In the genomic region with DNA sequence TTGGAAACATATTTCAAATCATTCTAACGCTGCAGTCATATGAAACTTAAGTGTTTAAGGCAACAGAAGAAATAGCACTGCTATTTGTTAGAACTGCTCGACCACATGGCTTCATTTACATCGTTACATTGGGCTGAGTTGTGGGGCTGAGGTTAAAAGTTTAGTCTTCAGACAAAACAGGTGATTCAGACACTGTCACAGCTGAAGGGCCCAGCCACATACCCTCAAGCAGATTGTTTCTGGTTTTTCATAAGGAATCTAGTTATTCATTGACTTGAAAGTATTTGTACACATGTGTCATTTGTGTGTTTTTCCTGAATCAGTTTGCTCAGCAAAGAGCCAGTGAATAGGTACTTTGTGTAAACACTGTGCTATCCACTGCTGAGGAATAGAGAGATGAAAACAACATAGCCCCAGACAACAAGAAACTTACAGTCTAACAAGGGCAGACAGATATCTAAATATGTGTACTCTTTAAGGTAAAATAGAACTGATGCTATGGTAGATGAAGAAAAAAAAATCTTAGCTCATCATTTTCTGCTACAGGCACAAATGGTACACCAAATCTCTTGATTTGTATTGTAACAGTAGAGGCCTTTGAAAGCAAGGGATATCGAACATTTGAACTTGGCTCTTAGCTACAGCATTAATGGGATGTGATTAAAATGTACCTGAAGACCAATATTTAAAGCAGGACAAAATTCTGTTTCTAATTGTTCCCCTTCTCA, we compare ENCODE assay signal across 1 cellular context.
TF ChIP-seq lines count a peak whose summit lies in the region.

No MANE protein-coding gene starts in this region.

TF ChIP-seq in HepG2, 621 proteins besides CTCF, POLR2A, EP300 and RAD21 (continued from another document):
- TF ChIP-seq, protein P1, sequence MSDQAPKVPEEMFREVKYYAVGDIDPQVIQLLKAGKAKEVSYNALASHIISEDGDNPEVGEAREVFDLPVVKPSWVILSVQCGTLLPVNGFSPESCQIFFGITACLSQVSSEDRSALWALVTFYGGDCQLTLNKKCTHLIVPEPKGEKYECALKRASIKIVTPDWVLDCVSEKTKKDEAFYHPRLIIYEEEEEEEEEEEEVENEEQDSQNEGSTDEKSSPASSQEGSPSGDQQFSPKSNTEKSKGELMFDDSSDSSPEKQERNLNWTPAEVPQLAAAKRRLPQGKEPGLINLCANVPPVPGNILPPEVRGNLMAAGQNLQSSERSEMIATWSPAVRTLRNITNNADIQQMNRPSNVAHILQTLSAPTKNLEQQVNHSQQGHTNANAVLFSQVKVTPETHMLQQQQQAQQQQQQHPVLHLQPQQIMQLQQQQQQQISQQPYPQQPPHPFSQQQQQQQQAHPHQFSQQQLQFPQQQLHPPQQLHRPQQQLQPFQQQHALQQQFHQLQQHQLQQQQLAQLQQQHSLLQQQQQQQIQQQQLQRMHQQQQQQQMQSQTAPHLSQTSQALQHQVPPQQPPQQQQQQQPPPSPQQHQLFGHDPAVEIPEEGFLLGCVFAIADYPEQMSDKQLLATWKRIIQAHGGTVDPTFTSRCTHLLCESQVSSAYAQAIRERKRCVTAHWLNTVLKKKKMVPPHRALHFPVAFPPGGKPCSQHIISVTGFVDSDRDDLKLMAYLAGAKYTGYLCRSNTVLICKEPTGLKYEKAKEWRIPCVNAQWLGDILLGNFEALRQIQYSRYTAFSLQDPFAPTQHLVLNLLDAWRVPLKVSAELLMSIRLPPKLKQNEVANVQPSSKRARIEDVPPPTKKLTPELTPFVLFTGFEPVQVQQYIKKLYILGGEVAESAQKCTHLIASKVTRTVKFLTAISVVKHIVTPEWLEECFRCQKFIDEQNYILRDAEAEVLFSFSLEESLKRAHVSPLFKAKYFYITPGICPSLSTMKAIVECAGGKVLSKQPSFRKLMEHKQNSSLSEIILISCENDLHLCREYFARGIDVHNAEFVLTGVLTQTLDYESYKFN (CRISPR knock-in tag; conservative IDR thresholded peaks at IDR 0.05) = peak; percentile 97
- no peak for TF ChIP-seq SMARCE1 (IDR thresholded peaks at IDR 0.05; ENCODE audit: borderline replicate concordance)
- peak; percentile 52; the same call in 1 of the 2 replicates for TF ChIP-seq HOXA3 (CRISPR knock-in tag; IDR thresholded peaks at IDR 0.05)
- TF ChIP-seq, protein P2, sequence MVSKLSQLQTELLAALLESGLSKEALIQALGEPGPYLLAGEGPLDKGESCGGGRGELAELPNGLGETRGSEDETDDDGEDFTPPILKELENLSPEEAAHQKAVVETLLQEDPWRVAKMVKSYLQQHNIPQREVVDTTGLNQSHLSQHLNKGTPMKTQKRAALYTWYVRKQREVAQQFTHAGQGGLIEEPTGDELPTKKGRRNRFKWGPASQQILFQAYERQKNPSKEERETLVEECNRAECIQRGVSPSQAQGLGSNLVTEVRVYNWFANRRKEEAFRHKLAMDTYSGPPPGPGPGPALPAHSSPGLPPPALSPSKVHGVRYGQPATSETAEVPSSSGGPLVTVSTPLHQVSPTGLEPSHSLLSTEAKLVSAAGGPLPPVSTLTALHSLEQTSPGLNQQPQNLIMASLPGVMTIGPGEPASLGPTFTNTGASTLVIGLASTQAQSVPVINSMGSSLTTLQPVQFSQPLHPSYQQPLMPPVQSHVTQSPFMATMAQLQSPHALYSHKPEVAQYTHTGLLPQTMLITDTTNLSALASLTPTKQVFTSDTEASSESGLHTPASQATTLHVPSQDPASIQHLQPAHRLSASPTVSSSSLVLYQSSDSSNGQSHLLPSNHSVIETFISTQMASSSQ (IDR thresholded peaks at IDR 0.05; ENCODE audit: low read depth) = peak; percentile 99
- TF ChIP-seq, protein P2 (CRISPR knock-in tag; IDR thresholded peaks at IDR 0.05; ENCODE audit: borderline replicate concordance) = peak; percentile 100
- peak; percentile 51; the same call in 1 of the 2 replicates for TF ChIP-seq BHLHE40 (IDR thresholded peaks at IDR 0.05; ENCODE audit: low read length)
- TF ChIP-seq RCOR2 (CRISPR knock-in tag; IDR thresholded peaks at IDR 0.05) = peak; percentile 66
- TF ChIP-seq, protein P3, sequence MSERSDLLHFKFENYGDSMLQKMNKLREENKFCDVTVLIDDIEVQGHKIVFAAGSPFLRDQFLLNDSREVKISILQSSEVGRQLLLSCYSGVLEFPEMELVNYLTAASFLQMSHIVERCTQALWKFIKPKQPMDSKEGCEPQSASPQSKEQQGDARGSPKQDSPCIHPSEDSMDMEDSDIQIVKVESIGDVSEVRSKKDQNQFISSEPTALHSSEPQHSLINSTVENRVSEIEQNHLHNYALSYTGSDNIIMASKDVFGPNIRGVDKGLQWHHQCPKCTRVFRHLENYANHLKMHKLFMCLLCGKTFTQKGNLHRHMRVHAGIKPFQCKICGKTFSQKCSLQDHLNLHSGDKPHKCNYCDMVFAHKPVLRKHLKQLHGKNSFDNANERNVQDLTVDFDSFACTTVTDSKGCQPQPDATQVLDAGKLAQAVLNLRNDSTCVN (CRISPR knock-in tag; IDR thresholded peaks at IDR 0.05; ENCODE audit: borderline replicate concordance) = 0 out of 2 replicates have a peak, but pooled peaks have one; percentile 61
- peak; percentile 21; the same call in 1 of the 2 replicates for TF ChIP-seq SMC3 (IDR thresholded peaks at IDR 0.05; ENCODE audit: low read length)
- TF ChIP-seq HMG20B (CRISPR knock-in tag; conservative IDR thresholded peaks at IDR 0.05) = peak; percentile 81; the same call in 1 of the 2 replicates
- TF ChIP-seq, protein P4, sequence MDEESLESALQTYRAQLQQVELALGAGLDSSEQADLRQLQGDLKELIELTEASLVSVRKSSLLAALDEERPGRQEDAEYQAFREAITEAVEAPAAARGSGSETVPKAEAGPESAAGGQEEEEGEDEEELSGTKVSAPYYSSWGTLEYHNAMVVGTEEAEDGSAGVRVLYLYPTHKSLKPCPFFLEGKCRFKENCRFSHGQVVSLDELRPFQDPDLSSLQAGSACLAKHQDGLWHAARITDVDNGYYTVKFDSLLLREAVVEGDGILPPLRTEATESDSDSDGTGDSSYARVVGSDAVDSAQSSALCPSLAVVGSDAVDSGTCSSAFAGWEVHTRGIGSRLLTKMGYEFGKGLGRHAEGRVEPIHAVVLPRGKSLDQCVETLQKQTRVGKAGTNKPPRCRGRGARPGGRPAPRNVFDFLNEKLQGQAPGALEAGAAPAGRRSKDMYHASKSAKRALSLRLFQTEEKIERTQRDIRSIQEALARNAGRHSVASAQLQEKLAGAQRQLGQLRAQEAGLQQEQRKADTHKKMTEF (CRISPR knock-in tag; IDR thresholded peaks at IDR 0.05) = peak; percentile 91
- 0 out of 2 replicates have a peak, but pooled peaks have one; percentile 58 for TF ChIP-seq MXD4 (CRISPR knock-in tag; IDR thresholded peaks at IDR 0.05)
- peak; percentile 95 for TF ChIP-seq FOXK1 (CRISPR knock-in tag; IDR thresholded peaks at IDR 0.05; ENCODE audit: borderline replicate concordance, low read depth)
- TF ChIP-seq, protein P5, sequence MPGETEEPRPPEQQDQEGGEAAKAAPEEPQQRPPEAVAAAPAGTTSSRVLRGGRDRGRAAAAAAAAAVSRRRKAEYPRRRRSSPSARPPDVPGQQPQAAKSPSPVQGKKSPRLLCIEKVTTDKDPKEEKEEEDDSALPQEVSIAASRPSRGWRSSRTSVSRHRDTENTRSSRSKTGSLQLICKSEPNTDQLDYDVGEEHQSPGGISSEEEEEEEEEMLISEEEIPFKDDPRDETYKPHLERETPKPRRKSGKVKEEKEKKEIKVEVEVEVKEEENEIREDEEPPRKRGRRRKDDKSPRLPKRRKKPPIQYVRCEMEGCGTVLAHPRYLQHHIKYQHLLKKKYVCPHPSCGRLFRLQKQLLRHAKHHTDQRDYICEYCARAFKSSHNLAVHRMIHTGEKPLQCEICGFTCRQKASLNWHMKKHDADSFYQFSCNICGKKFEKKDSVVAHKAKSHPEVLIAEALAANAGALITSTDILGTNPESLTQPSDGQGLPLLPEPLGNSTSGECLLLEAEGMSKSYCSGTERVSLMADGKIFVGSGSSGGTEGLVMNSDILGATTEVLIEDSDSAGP (CRISPR knock-in tag; IDR thresholded peaks at IDR 0.05; ENCODE audit: borderline replicate concordance) = no peak
- no peak for TF ChIP-seq GTF3A (CRISPR knock-in tag; conservative IDR thresholded peaks at IDR 0.05)
- TF ChIP-seq, protein P6, sequence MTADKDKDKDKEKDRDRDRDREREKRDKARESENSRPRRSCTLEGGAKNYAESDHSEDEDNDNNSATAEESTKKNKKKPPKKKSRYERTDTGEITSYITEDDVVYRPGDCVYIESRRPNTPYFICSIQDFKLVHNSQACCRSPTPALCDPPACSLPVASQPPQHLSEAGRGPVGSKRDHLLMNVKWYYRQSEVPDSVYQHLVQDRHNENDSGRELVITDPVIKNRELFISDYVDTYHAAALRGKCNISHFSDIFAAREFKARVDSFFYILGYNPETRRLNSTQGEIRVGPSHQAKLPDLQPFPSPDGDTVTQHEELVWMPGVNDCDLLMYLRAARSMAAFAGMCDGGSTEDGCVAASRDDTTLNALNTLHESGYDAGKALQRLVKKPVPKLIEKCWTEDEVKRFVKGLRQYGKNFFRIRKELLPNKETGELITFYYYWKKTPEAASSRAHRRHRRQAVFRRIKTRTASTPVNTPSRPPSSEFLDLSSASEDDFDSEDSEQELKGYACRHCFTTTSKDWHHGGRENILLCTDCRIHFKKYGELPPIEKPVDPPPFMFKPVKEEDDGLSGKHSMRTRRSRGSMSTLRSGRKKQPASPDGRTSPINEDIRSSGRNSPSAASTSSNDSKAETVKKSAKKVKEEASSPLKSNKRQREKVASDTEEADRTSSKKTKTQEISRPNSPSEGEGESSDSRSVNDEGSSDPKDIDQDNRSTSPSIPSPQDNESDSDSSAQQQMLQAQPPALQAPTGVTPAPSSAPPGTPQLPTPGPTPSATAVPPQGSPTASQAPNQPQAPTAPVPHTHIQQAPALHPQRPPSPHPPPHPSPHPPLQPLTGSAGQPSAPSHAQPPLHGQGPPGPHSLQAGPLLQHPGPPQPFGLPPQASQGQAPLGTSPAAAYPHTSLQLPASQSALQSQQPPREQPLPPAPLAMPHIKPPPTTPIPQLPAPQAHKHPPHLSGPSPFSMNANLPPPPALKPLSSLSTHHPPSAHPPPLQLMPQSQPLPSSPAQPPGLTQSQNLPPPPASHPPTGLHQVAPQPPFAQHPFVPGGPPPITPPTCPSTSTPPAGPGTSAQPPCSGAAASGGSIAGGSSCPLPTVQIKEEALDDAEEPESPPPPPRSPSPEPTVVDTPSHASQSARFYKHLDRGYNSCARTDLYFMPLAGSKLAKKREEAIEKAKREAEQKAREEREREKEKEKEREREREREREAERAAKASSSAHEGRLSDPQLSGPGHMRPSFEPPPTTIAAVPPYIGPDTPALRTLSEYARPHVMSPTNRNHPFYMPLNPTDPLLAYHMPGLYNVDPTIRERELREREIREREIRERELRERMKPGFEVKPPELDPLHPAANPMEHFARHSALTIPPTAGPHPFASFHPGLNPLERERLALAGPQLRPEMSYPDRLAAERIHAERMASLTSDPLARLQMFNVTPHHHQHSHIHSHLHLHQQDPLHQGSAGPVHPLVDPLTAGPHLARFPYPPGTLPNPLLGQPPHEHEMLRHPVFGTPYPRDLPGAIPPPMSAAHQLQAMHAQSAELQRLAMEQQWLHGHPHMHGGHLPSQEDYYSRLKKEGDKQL (CRISPR knock-in tag; IDR thresholded peaks at IDR 0.05; ENCODE audit: low read depth) = peak; percentile 96
- 0 out of 2 replicates have a peak, but pooled peaks have one; percentile 36 for TF ChIP-seq GATAD1 (CRISPR knock-in tag; IDR thresholded peaks at IDR 0.05)
- peak; percentile 25; the same call in 1 of the 2 replicates for TF ChIP-seq NR2C2 (CRISPR knock-in tag; IDR thresholded peaks at IDR 0.05; ENCODE audit: borderline replicate concordance)
- TF ChIP-seq ZSCAN29 (CRISPR knock-in tag; conservative IDR thresholded peaks at IDR 0.05) = 0 out of 2 replicates have a peak, but pooled peaks have one; percentile 59
- TF ChIP-seq U2AF1 (optimal IDR thresholded peaks at IDR 0.05; ENCODE audit: low read depth, low read length) = no peak
- TF ChIP-seq, protein P7, sequence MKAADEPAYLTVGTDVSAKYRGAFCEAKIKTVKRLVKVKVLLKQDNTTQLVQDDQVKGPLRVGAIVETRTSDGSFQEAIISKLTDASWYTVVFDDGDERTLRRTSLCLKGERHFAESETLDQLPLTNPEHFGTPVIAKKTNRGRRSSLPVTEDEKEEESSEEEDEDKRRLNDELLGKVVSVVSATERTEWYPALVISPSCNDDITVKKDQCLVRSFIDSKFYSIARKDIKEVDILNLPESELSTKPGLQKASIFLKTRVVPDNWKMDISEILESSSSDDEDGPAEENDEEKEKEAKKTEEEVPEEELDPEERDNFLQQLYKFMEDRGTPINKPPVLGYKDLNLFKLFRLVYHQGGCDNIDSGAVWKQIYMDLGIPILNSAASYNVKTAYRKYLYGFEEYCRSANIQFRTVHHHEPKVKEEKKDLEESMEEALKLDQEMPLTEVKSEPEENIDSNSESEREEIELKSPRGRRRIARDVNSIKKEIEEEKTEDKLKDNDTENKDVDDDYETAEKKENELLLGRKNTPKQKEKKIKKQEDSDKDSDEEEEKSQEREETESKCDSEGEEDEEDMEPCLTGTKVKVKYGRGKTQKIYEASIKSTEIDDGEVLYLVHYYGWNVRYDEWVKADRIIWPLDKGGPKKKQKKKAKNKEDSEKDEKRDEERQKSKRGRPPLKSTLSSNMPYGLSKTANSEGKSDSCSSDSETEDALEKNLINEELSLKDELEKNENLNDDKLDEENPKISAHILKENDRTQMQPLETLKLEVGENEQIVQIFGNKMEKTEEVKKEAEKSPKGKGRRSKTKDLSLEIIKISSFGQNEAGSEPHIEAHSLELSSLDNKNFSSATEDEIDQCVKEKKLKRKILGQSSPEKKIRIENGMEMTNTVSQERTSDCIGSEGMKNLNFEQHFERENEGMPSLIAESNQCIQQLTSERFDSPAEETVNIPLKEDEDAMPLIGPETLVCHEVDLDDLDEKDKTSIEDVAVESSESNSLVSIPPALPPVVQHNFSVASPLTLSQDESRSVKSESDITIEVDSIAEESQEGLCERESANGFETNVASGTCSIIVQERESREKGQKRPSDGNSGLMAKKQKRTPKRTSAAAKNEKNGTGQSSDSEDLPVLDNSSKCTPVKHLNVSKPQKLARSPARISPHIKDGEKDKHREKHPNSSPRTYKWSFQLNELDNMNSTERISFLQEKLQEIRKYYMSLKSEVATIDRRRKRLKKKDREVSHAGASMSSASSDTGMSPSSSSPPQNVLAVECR (CRISPR knock-in tag; IDR thresholded peaks at IDR 0.05; ENCODE audit: borderline replicate concordance) = peak; percentile 55; the same call in 1 of the 2 replicates
- peak; percentile 79 for TF ChIP-seq TGIF2 (CRISPR knock-in tag; IDR thresholded peaks at IDR 0.05)
- TF ChIP-seq IRF2 (CRISPR knock-in tag; IDR thresholded peaks at IDR 0.05) = peak; percentile 86
- TF ChIP-seq, protein P8, sequence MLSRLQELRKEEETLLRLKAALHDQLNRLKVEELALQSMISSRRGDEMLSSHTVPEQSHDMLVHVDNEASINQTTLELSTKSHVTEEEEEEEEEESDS (CRISPR knock-in tag; IDR thresholded peaks at IDR 0.05; ENCODE audit: borderline replicate concordance) = no peak
- no peak for TF ChIP-seq ZNF446 (CRISPR knock-in tag; IDR thresholded peaks at IDR 0.05)
- TF ChIP-seq MIER3 (CRISPR knock-in tag; IDR thresholded peaks at IDR 0.05; ENCODE audit: borderline replicate concordance) = peak; percentile 88
- peak; percentile 53 for TF ChIP-seq JARID2 (CRISPR knock-in tag; IDR thresholded peaks at IDR 0.05; ENCODE audit: insufficient replicate concordance)
